In genomic region chr18:61619783-61620182, GRCh38 we compare ENCODE assay signal across 1 cellular context.
TF ChIP-seq lines count a peak whose summit lies in the region.

No MANE protein-coding gene starts in this region.

TF ChIP-seq in HepG2, 621 proteins besides CTCF, POLR2A, EP300 and RAD21 (continued from another document):
- no peak for TF ChIP-seq THRA (CRISPR knock-in tag; IDR thresholded peaks at IDR 0.05; ENCODE audit: borderline replicate concordance)
- TF ChIP-seq ZNF253 (CRISPR knock-in tag; IDR thresholded peaks at IDR 0.05; ENCODE audit: borderline replicate concordance): no peak
